In the genomic region with DNA sequence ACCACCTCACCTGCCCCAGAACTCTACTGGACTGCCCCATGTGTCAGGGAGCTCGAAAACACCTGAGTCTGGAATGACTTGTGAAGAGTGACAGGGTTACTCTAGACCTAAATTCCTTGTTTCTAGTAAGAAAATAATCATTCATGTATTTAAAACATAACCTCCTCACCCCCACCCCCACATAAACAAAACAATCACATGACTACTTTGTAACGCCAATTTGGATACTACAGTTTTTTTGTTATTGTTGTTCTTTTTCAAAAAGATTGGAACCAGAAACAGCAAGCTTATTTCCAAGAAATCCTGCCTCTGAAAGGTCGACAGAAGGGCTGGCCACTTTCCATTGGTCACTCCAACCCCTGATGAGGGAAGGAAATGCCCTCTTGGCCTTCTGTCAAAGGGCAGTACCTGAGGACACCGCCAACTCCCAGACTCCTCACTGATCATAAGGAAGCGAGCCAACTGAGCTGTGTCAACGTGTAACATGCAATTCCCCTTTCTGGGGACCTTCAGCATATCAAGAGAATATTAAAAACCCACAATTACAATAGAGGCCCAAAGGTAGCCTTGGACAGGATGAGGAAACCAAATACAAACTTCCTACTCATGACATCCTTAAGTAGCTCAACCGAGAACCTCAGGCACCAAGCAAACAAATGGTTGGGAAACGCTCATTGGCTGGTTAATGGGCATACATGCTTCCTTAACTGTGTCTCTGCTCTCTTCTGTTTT, we compare ENCODE assay signal across 12 cellular contexts. TPM values are rescaled to one million over a fixed set of nuclear protein-coding genes. Genes with fewer than 3 reads are reported as not detected.
DNase-seq lines count a peak whose midpoint lies in the region; ATAC-seq, FAIRE-seq and TF ChIP-seq lines count a peak whose summit lies in the region.
"Had no signal": no experiment of that assay in that cellular context is flagged by ENCODE, and none has a peak within 500 bp of the region (broad histone marks: within the 10 kb centered on the region; RNA-seq: fewer than 3 reads in every experiment).

No MANE protein-coding gene starts in this region.

- H2BK15ac ChIP-seq in mesendoderm (replicated peaks; ENCODE audit: low read depth): no peak overlapping the region

- peaks cover 4% of the 10 kb centered on the region for H3K36me3 Mint-ChIP-seq in T-cell
- H3K36me3 Mint-ChIP-seq in activated T-helper 1 cell treated with anti-CD3 and anti-CD28 coated beads, Interleukin-12 subunit alpha, Interleukin-12 subunit beta, Interleukin-2, Interleukin-4 antibody, amounts not matched to agents 30 ng/mL and 10 ng/mL and 1 ng/mL, durations not matched to agents 14 hours and 24 hours and 36 hours (ENCODE audit: low read depth): peaks cover 4% of the 10 kb centered on the region

- H3K4me2 ChIP-seq in keratinocyte (ENCODE audit: control insufficient read depth, extremely low read depth, insufficient read depth, low read depth, low read length) (peak overlapping the region; percentile 93), mesendoderm (ENCODE audit: low read length) (no peak overlapping the region)

- no peaks in the 10 kb centered on the region for H3K9me1 ChIP-seq in keratinocyte (ENCODE audit: control insufficient read depth, extremely low read depth, insufficient read depth, low read length)

- TF ChIP-seq CTCF in keratinocyte (optimal IDR thresholded peaks at IDR 0.05 in 1 of 3, IDR thresholded peaks at IDR 0.05 in 1 of 3, conservative IDR thresholded peaks at IDR 0.05 in 1 of 3; ENCODE audit: extremely low read depth in 1 of 3, insufficient read depth in 2 of 3, low read length in 3 of 3): no peak

- no peaks in the 10 kb centered on the region for H3K27me3 ChIP-seq in keratinocyte (ENCODE audit: control insufficient read depth, extremely low read depth, insufficient read depth, low read length)
- H3K27me3 ChIP-seq in skeletal muscle tissue (ENCODE audit: control insufficient read depth in 3 of 3, insufficient read depth in 3 of 3, low read length in 3 of 3): no peaks in the 10 kb centered on the region
- H3K27me3 ChIP-seq in mesendoderm (ENCODE audit: insufficient read depth, low read length, poor library complexity): no peaks in the 10 kb centered on the region

- in situ Hi-C loops in G401 (cut with HindIII; ENCODE audit: low sequenced_read_pairs): no loop called here

- DNase-seq in G401 (ENCODE audit: low spot score) (peak; percentile 59), T-cell (no peak), keratinocyte (ENCODE audit: low read depth, low spot score) (no peak), mesendoderm (no peak)
- no peak for DNase-seq in activated CD4-positive, CD25-positive, alpha-beta regulatory T cell treated with anti-CD3 and anti-CD28 coated beads, Interleukin-2, amount 50 U/mL, for 72 hours
- no peak for DNase-seq in activated T-helper 1 cell treated with anti-CD3 and anti-CD28 coated beads, Interleukin-12 subunit alpha, Interleukin-12 subunit beta, Interleukin-2, Interleukin-4 antibody, amounts not matched to agents 30 ng/mL and 10 ng/mL and 1 ng/mL, durations not matched to agents 14 hours and 24 hours and 36 hours (ENCODE audit: low spot score)
- DNase-seq: NCI-H187; SIG-M5; stimulated activated CD4-positive, alpha-beta T cell treated with anti-CD3 and anti-CD28 coated beads, Interleukin-2, amount 100 ng/mL, for 48 hours had no signal

- H3K4me3 ChIP-seq in keratinocyte (ENCODE audit: control insufficient read depth in 2 of 3, extremely low read depth in 1 of 3, insufficient read depth in 2 of 3, low read depth in 1 of 3, low read length in 3 of 3) (peak overlapping the region in 1 of 3 experiments; percentile 7), skeletal muscle tissue (ENCODE audit: low read length in 3 of 3) (peak overlapping the region in 1 of 3 donors; percentile 45), mesendoderm (ENCODE audit: low read length) (no peak overlapping the region)

- H3K9ac ChIP-seq in keratinocyte (ENCODE audit: control insufficient read depth, extremely low read depth, insufficient read depth, low read length): no peak overlapping the region
- H3K9ac ChIP-seq in skeletal muscle tissue (ENCODE audit: low read depth in 1 of 3, low read length in 3 of 3): peak overlapping the region in 1 of 3 donors; percentile 19
- H3K9ac ChIP-seq in mesendoderm (ENCODE audit: low read length): no peak overlapping the region

- H3K23ac ChIP-seq in mesendoderm (ENCODE audit: low read length): no peak overlapping the region

- no peak overlapping the region for H4K8ac ChIP-seq in mesendoderm (ENCODE audit: low read depth, low read length)

- no peak overlapping the region for H3K4ac ChIP-seq in mesendoderm (ENCODE audit: low read depth, low read length)

- H3K9me3 ChIP-seq in keratinocyte (ENCODE audit: control insufficient read depth, low read depth, low read length) (no peaks in the 10 kb centered on the region), skeletal muscle tissue (ENCODE audit: control insufficient read depth in 3 of 3, low read length in 3 of 3) (no peaks in the 10 kb centered on the region)

- H3K27ac Mint-ChIP-seq in T-cell: peak overlapping the region; percentile 24 to 79
- H3K27ac Mint-ChIP-seq in activated T-helper 1 cell treated with anti-CD3 and anti-CD28 coated beads, Interleukin-12 subunit alpha, Interleukin-12 subunit beta, Interleukin-2, Interleukin-4 antibody, amounts not matched to agents 30 ng/mL and 10 ng/mL and 1 ng/mL, durations not matched to agents 14 hours and 24 hours and 36 hours: no peak overlapping the region

- 100% methylated on average over 1 of the region's 8 CpGs for WGBS in mesendoderm (ENCODE audit: extremely low coverage, insufficient coverage, low lambda C conversion rate)

- H2BK5ac ChIP-seq in mesendoderm (ENCODE audit: low read length): no peak overlapping the region

- H3K79me2 ChIP-seq in keratinocyte (ENCODE audit: control insufficient read depth, insufficient read depth, low read length) (peaks cover 34% of the 10 kb centered on the region), mesendoderm (ENCODE audit: control insufficient read depth, insufficient read depth, low read length) (peaks cover 25% of the 10 kb centered on the region)

- peaks cover 37 to 50% (median 41%) of the 10 kb centered on the region in 3 donors for H3K4me1 Mint-ChIP-seq in T-cell
- peaks cover 38% of the 10 kb centered on the region for H3K4me1 Mint-ChIP-seq in activated T-helper 1 cell treated with anti-CD3 and anti-CD28 coated beads, Interleukin-12 subunit alpha, Interleukin-12 subunit beta, Interleukin-2, Interleukin-4 antibody, amounts not matched to agents 30 ng/mL and 10 ng/mL and 1 ng/mL, durations not matched to agents 14 hours and 24 hours and 36 hours (ENCODE audit: low read depth)

- H3K27ac ChIP-seq in keratinocyte (ENCODE audit: control insufficient read depth, insufficient read depth, low read length): no peak overlapping the region
- peak overlapping the region; percentile 69 for H3K27ac ChIP-seq in skeletal muscle tissue (ENCODE audit: low read depth, low read length)
- H3K27ac ChIP-seq in mesendoderm (ENCODE audit: low read depth, low read length): no peak overlapping the region

- no peaks in the 10 kb centered on the region for H3K9me3 Mint-ChIP-seq in T-cell
- H3K9me3 Mint-ChIP-seq in activated T-helper 1 cell treated with anti-CD3 and anti-CD28 coated beads, Interleukin-12 subunit alpha, Interleukin-12 subunit beta, Interleukin-2, Interleukin-4 antibody, amounts not matched to agents 30 ng/mL and 10 ng/mL and 1 ng/mL, durations not matched to agents 14 hours and 24 hours and 36 hours: no peaks in the 10 kb centered on the region

- no peaks in the 10 kb centered on the region for H3K27me3 Mint-ChIP-seq in T-cell
- no peaks in the 10 kb centered on the region for H3K27me3 Mint-ChIP-seq in activated T-helper 1 cell treated with anti-CD3 and anti-CD28 coated beads, Interleukin-12 subunit alpha, Interleukin-12 subunit beta, Interleukin-2, Interleukin-4 antibody, amounts not matched to agents 30 ng/mL and 10 ng/mL and 1 ng/mL, durations not matched to agents 14 hours and 24 hours and 36 hours (ENCODE audit: insufficient read depth)

- CTCF ChIA-PET in T-cell (lab: Charles Lee): interaction anchor here (0.6 to 2.0 kb wide), 5 partner anchors 16 to 1823 kb away, joined by 3 to 7 read pairs (median 3); no protein-coding TSS in a partner anchor

- no peak overlapping the region for H2BK120ac ChIP-seq in mesendoderm (ENCODE audit: low read depth, low read length)

- dilution Hi-C loops in keratinocyte (cut with MboI; ENCODE audit: extremely low pct_ligation_motif_present, low sequenced_read_pairs): no loop called here

- intact Hi-C loops in activated T-helper 1 cell treated with anti-CD3 and anti-CD28 coated beads, Interleukin-12 subunit alpha, Interleukin-12 subunit beta, Interleukin-2, Interleukin-4 antibody, amounts not matched to agents 30 ng/mL and 10 ng/mL and 1 ng/mL, durations not matched to agents 14 hours and 24 hours and 36 hours (cut with micrococcal nuclease): loop anchor here (5.0 to 10.0 kb wide), 5 partner anchors 61 to 1433 kb away; partner anchors contain the start of genes CD83, JARID2 and TBC1D7

- H3K4me1 ChIP-seq in keratinocyte (ENCODE audit: control insufficient read depth, extremely low read depth, insufficient read depth, low read length): peaks cover 18% of the 10 kb centered on the region
- peaks cover 19 to 37% (median 28%) of the 10 kb centered on the region in 3 donors for H3K4me1 ChIP-seq in skeletal muscle tissue (ENCODE audit: control insufficient read depth in 3 of 3, insufficient read depth in 3 of 3, low read length in 3 of 3)
- H3K4me1 ChIP-seq in mesendoderm (ENCODE audit: control insufficient read depth, low read depth, low read length): peaks cover 2% of the 10 kb centered on the region

- no peak overlapping the region for H3K4me3 Mint-ChIP-seq in T-cell
- H3K4me3 Mint-ChIP-seq in activated T-helper 1 cell treated with anti-CD3 and anti-CD28 coated beads, Interleukin-12 subunit alpha, Interleukin-12 subunit beta, Interleukin-2, Interleukin-4 antibody, amounts not matched to agents 30 ng/mL and 10 ng/mL and 1 ng/mL, durations not matched to agents 14 hours and 24 hours and 36 hours: no peak overlapping the region

- H4K20me1 ChIP-seq in keratinocyte (ENCODE audit: control insufficient read depth, extremely low read depth, insufficient read depth, low read length): no peaks in the 10 kb centered on the region

- peaks cover under 1 to 3% of the 10 kb centered on the region in 2 experiments for H3K36me3 ChIP-seq in keratinocyte (ENCODE audit: control insufficient read depth in 2 of 2, extremely low read depth in 1 of 2, insufficient read depth in 2 of 2, low read length in 2 of 2)
- H3K36me3 ChIP-seq in skeletal muscle tissue (ENCODE audit: control insufficient read depth in 3 of 3, insufficient read depth in 3 of 3, low read length in 3 of 3): peaks cover 0 to 5% (median 3%) of the 10 kb centered on the region in 3 donors
- no peaks in the 10 kb centered on the region for H3K36me3 ChIP-seq in mesendoderm (ENCODE audit: control insufficient read depth, insufficient read depth, low read length)

- peaks cover 11% of the 10 kb centered on the region for H3K79me1 ChIP-seq in mesendoderm (ENCODE audit: low read length)

- H2AK5ac ChIP-seq in mesendoderm (ENCODE audit: low read length): no peak overlapping the region

- H3K56ac ChIP-seq in mesendoderm (ENCODE audit: low read length): no peak overlapping the region

- no peak overlapping the region for H4K5ac ChIP-seq in mesendoderm (ENCODE audit: low read length)

- H3K18ac ChIP-seq in mesendoderm (ENCODE audit: low read length): no peak overlapping the region

- ATAC-seq in T-cell (replicated peaks in 1 of 4) (no peak), HG02973 (IDR thresholded peaks at IDR 0.05; ENCODE audit: unreplicated experiment) (no peak)

- no peak overlapping the region for H2AFZ ChIP-seq in keratinocyte (ENCODE audit: control insufficient read depth, low read length)

- POLR2A ChIA-PET in T-cell (lab: Charles Lee): interaction anchor here (0.6 to 0.7 kb wide), 5 partner anchors 28 to 1211 kb away, joined by 3 to 9 read pairs (median 5); no protein-coding TSS in a partner anchor

- FAIRE-seq in keratinocyte (lab: Jason Lieb, UNC): no peak
- FAIRE-seq: H54 had no signal

RNA-seq across cellular contexts. Expression of gene MCUR1, which starts 2.6 kb away (rescaled TPM):
- total RNA-seq in G401 (2014; rRNA removed; shearing (Covaris generic)): 28.2 and 28.8 TPM in 2 replicates
- total RNA-seq in T-cell (10 to 100 TPM in 2 of 5 donors, 1 to 10 TPM in 3; 7.1 to 12.6 (median 9.3) TPM), skeletal muscle tissue (4.7 TPM)
- polyA plus RNA-seq in keratinocyte: 8.3 to 15.3 TPM (median 12.2 TPM) in 3 replicates
- polyA plus RNA-seq in keratinocyte (2011; ENCODE audit: low read depth): 41.0 TPM
- polyA plus RNA-seq in keratinocyte (2011; cell fraction: cytosol; rRNA removed): 9.6 and 15.4 TPM in 2 replicates
- polyA plus RNA-seq in keratinocyte (2011; cell fraction: nucleus; rRNA removed): 5.6 and 6.3 TPM in 2 replicates
- 11.7 and 13.1 TPM in 2 replicates for polyA plus RNA-seq in keratinocyte (2012; ENCODE audit: low replicate concordance)
- polyA minus RNA-seq in keratinocyte: 5.1 to 9.4 TPM (median 5.8 TPM) in 3 replicates
- 9.4 TPM for polyA minus RNA-seq in keratinocyte (2011; cell fraction: cytosol; rRNA and poly(A)+ RNA removed)
- polyA minus RNA-seq in keratinocyte (2011; cell fraction: nucleus; rRNA and poly(A)+ RNA removed): 3.4 and 4.4 TPM in 2 replicates
- polyA plus RNA-seq in mesendoderm (2013, experiment 1 of 2): 23.1 TPM
- polyA plus RNA-seq in mesendoderm (2013, experiment 2 of 2): 23.1 TPM
- 37.8 and 40.2 TPM in 2 replicates for total RNA-seq in activated T-helper 1 cell treated with anti-CD3 and anti-CD28 coated beads, Interleukin-12 subunit alpha, Interleukin-12 subunit beta, Interleukin-2, Interleukin-4 antibody, amounts not matched to agents 30 ng/mL and 10 ng/mL and 1 ng/mL, durations not matched to agents 14 hours and 24 hours and 36 hours
